ENCODE assay signal across 16 cellular contexts in the genomic region with DNA sequence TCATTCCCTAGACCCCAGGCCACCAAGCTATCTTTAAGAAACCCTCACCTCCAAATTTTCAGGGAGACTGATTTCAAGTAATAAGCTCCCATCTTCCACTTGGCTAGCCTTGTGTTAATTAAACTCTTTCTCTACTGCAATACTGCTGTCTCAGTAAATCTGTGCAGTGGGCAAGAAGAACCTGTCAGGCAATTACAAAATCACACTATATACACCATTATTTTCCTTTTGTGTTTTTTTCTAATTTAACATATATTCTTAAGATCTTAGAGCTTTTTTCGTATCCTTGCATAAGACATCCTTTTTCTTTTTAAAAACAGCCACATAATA. TPM values are rescaled to one million over a fixed set of nuclear protein-coding genes. Genes with fewer than 3 reads are reported as not detected.
DNase-seq lines count a peak whose midpoint lies in the region; ATAC-seq and TF ChIP-seq lines count a peak whose summit lies in the region.
"Had no signal": no experiment of that assay in that cellular context is flagged by ENCODE, and none has a peak within 500 bp of the region (broad histone marks: within the 10 kb centered on the region; RNA-seq: fewer than 3 reads in every experiment).

No MANE protein-coding gene starts in this region.

- H2AFZ ChIP-seq in GM23338, result peak overlapping the region; percentile 84; the same call in 1 of the 2 replicates

- 91 to 94% (median 92%) methylated on average over 1 of the region's 1 CpG for WGBS in adrenal gland, 4 donors
- 91 to 93% methylated on average over 1 of the region's 1 CpG for WGBS in thyroid gland, 2 donors

- peaks cover 7% of the 10 kb centered on the region; the same call in 2 of the 3 replicates for H3K4me1 Mint-ChIP-seq in GM23338
- H3K4me1 Mint-ChIP-seq: central memory CD8-positive, alpha-beta T cell had no signal

- H3K4me3 ChIP-seq in GM23338 (no peak overlapping the region), adrenal gland (no peak overlapping the region), lower lobe of right lung (no peak overlapping the region), thyroid gland (replicated peaks in 1 of 3) (no peak overlapping the region)

- H4K20me1 ChIP-seq in GM23338 (replicated peaks; ENCODE audit: insufficient read depth), result no peaks in the 10 kb centered on the region

- H3K79me2 ChIP-seq in GM23338 (replicated peaks; ENCODE audit: insufficient read depth), result no peaks in the 10 kb centered on the region

- no peak for TF ChIP-seq POLR2A in adrenal gland (IDR thresholded peaks at IDR 0.05)
- TF ChIP-seq POLR2A in thyroid gland (IDR thresholded peaks at IDR 0.05), result no peak
- TF ChIP-seq POLR2A in GM18505 (IDR thresholded peaks at IDR 0.05; ENCODE audit: borderline replicate concordance, extremely low read depth, insufficient read depth, insufficient read length), result no peak

- peaks cover 4% of the 10 kb centered on the region; the same call in 1 of the 2 replicates for H3K9me2 ChIP-seq in GM23338 (ENCODE audit: insufficient read depth)

- ATAC-seq in GM23338 (no peak), lower lobe of right lung (no peak), HG02763 (IDR thresholded peaks at IDR 0.05; ENCODE audit: unreplicated experiment) (no peak), HG03108 (IDR thresholded peaks at IDR 0.05; ENCODE audit: unreplicated experiment) (no peak), GM18505 (IDR thresholded peaks at IDR 0.05; ENCODE audit: unreplicated experiment) (no peak)

- intact Hi-C loops in adrenal gland (cut with DNase I) (loop anchor here in 1 of 2 donors (5.0 to 10.0 kb wide), 2 partner anchors 74 to 102 kb away; no protein-coding TSS in a partner anchor), lower lobe of right lung (cut with DNase I) (no loop called here), thyroid gland (cut with DNase I) (loop anchor here (10.0 kb wide), 1 partner anchor 102 kb away; no protein-coding TSS in a partner anchor)

- DNase-seq in GM23338 (ENCODE audit: low spot score) (no peak), adrenal gland (no peak), lower lobe of right lung (no peak), thyroid gland (no peak)
- DNase-seq: activated naive CD4-positive, alpha-beta T cell treated with anti-CD3 and anti-CD28 coated beads, Interleukin-2, amount 50 U/mL, for 16 hours; DMS79 treated with DMSO at 0.1 percent for 48 hours; midbrain; NCI-H1436 treated with DMSO at 0.1 percent for 48 hours; NCI-H345; stimulated activated naive CD4-positive, alpha-beta T cell had no signal

- no peak overlapping the region for H3K4me2 ChIP-seq in GM23338

- H3K4me3 Mint-ChIP-seq in GM23338, result no peak overlapping the region
- H3K4me3 Mint-ChIP-seq: central memory CD8-positive, alpha-beta T cell; T-helper 2 cell treated with Interferon-gamma antibody and Interleukin-4, amounts not matched to agents 5 μg/mL and 100 μg/mL, for 36 hours had no signal

- peaks cover 0 to 8% (median 5%) of the 10 kb centered on the region in 3 donors for H3K9me3 ChIP-seq in adrenal gland (replicated peaks in 1 of 3)
- peaks cover 14% of the 10 kb centered on the region for H3K9me3 ChIP-seq in lower lobe of right lung
- no peaks in the 10 kb centered on the region for H3K9me3 ChIP-seq in thyroid gland

- no peaks in the 10 kb centered on the region for H3F3A ChIP-seq in GM23338 (replicated peaks; ENCODE audit: low read depth)

- H3K27ac ChIP-seq in GM23338 (ENCODE audit: low read depth), result no peak overlapping the region
- H3K27ac ChIP-seq in adrenal gland, result peak overlapping the region; percentile 9 to 88 (median 73)
- H3K27ac ChIP-seq in lower lobe of right lung, result peak overlapping the region; percentile 28
- peak overlapping the region in 2 of 3 donors; percentile 14 to 25 for H3K27ac ChIP-seq in thyroid gland
- H3K27ac ChIP-seq: neutrophil had no signal

- H3K27me3 Mint-ChIP-seq in GM23338 (ENCODE audit: insufficient read depth, low read depth, poor library complexity), result no peaks in the 10 kb centered on the region
- H3K27me3 Mint-ChIP-seq: central memory CD8-positive, alpha-beta T cell had no signal

- 0 out of 2 replicates have a peak overlapping the region, but pooled peaks have one; percentile 2 for H3K27ac Mint-ChIP-seq in GM23338
- H3K27ac Mint-ChIP-seq: T-helper 2 cell treated with Interferon-gamma antibody and Interleukin-4, amounts not matched to agents 5 μg/mL and 100 μg/mL, for 36 hours had no signal

- H3K36me3 ChIP-seq in GM23338 (ENCODE audit: insufficient read depth) (no peaks in the 10 kb centered on the region), adrenal gland (replicated peaks in 1 of 2) (no peaks in the 10 kb centered on the region), lower lobe of right lung (no peaks in the 10 kb centered on the region), thyroid gland (no peaks in the 10 kb centered on the region)
- H3K36me3 ChIP-seq: neutrophil had no signal

- H3K4me1 ChIP-seq in GM23338 (ENCODE audit: insufficient read depth) (no peaks in the 10 kb centered on the region; the same call in 1 of the 2 replicates), adrenal gland (replicated peaks in 1 of 2) (peaks cover 8 to 16% of the 10 kb centered on the region in 2 donors), lower lobe of right lung (no peaks in the 10 kb centered on the region), thyroid gland (peaks cover 10 to 11% of the 10 kb centered on the region in 2 donors)

- H3K9me3 Mint-ChIP-seq in GM23338, result peaks cover 9% of the 10 kb centered on the region

- peaks cover 5% of the 10 kb centered on the region; the same call in 2 of the 3 replicates for H3K36me3 Mint-ChIP-seq in GM23338 (ENCODE audit: low read depth)

- H3K27me3 ChIP-seq in GM23338 (ENCODE audit: insufficient read depth) (no peaks in the 10 kb centered on the region), adrenal gland (no peaks in the 10 kb centered on the region), lower lobe of right lung (ENCODE audit: low read depth) (no peaks in the 10 kb centered on the region), thyroid gland (no peaks in the 10 kb centered on the region)
- H3K27me3 ChIP-seq: neutrophil had no signal

- TF ChIP-seq CTCF in GM23338 (conservative IDR thresholded peaks at IDR 0.05; ENCODE audit: low read depth in 2 of 2), result no peak
- TF ChIP-seq CTCF in adrenal gland (IDR thresholded peaks at IDR 0.05), result no peak
- no peak for TF ChIP-seq CTCF in lower lobe of right lung (IDR thresholded peaks at IDR 0.05)
- TF ChIP-seq CTCF in thyroid gland (IDR thresholded peaks at IDR 0.05), result no peak

TF ChIP-seq in GM23338, 12 proteins besides CTCF, POLR2A, EP300 and RAD21:
- TF ChIP-seq EZH2phosphoT487 (IDR thresholded peaks at IDR 0.05; ENCODE audit: unreplicated experiment), result no peak
- no peak for TF ChIP-seq CREB1 (CRISPR knock-in tag; IDR thresholded peaks at IDR 0.05; ENCODE audit: low read depth)
- TF ChIP-seq NANOG (IDR thresholded peaks at IDR 0.05; ENCODE audit: borderline replicate concordance), result no peak
- TF ChIP-seq POLR2AphosphoS5 (IDR thresholded peaks at IDR 0.05; ENCODE audit: low read depth), result no peak
- TF ChIP-seq STAT1 (IDR thresholded peaks at IDR 0.05; ENCODE audit: unreplicated experiment), result no peak
- TF ChIP-seq JUNB (IDR thresholded peaks at IDR 0.05; ENCODE audit: unreplicated experiment), result no peak
- TF ChIP-seq ZNF331 (CRISPR knock-in tag; IDR thresholded peaks at IDR 0.05; ENCODE audit: low read depth), result no peak
- TF ChIP-seq ZNF114 (CRISPR knock-in tag; IDR thresholded peaks at IDR 0.05), result no peak
- no peak for TF ChIP-seq EZH2 (IDR thresholded peaks at IDR 0.05; ENCODE audit: low read depth, unreplicated experiment)

RNA-seq across cellular contexts. Expression of a gene that starts 7.7 kb away (rescaled TPM):
- total RNA-seq in GM23338 (2014; rRNA removed; shearing (Covaris generic)), result 30.2 and 31.1 TPM in 2 replicates
- polyA plus RNA-seq in GM23338 (2016; fragmentation: Nextera tagmentation; extraction: Ambion mirVana), result 26.2 and 28.6 TPM in 2 replicates
- total RNA-seq in adrenal gland, result 10 to 100 TPM; 24.6 to 55.0 (median 33.0) TPM
- polyA plus RNA-seq in adrenal gland, result 10 to 100 TPM; 33.4 to 85.1 (median 43.5) TPM
- total RNA-seq in lower lobe of right lung, result 31.9 TPM
- total RNA-seq in thyroid gland, result 10 to 100 TPM; 54.5 to 58.2 (median 57.6) TPM

RNA-seq across cellular contexts. Expression of a gene that starts 38.0 kb away (rescaled TPM):
- 83.5 and 120 TPM in 2 replicates for total RNA-seq in GM23338 (2014; rRNA removed; shearing (Covaris generic))
- 60.0 and 62.9 TPM in 2 replicates for polyA plus RNA-seq in GM23338 (2016; fragmentation: Nextera tagmentation; extraction: Ambion mirVana)
- total RNA-seq in adrenal gland, result 100 to 1,000 TPM in 7 of 8 donors, 10 to 100 TPM in 1; 84.5 to 153 (median 125) TPM
- polyA plus RNA-seq in adrenal gland, result 10 to 100 TPM; 66.6 to 93.4 (median 81.8) TPM
- total RNA-seq in lower lobe of right lung, result 158 TPM
- total RNA-seq in thyroid gland, result 100 to 1,000 TPM; 226 to 405 (median 297) TPM
